In genomic region chr19:45670670-45671453, GRCh38 we compare ENCODE assay signal across 8 cellular contexts. TPM values are rescaled to one million over a fixed set of nuclear protein-coding genes. Genes with fewer than 3 reads are reported as not detected.
DNase-seq lines count a peak whose midpoint lies in the region; ATAC-seq, FAIRE-seq and TF ChIP-seq lines count a peak whose summit lies in the region.

No MANE protein-coding gene starts in this region.

- no peak for FAIRE-seq in D721Med (lab: Jason Lieb, UNC)

- DNase-seq in activated gamma-delta T cell treated with Interleukin-2 at 50 U/mL for 16 hours (peak; percentile 48), activated gamma-delta T cell (lab: John Stamatoyannopoulos, UW) (no peak), SK-N-DZ (ENCODE audit: low spot score) (peak; percentile 78), astrocyte of the spinal cord (ENCODE audit: low read depth, low spot score) (peak; percentile 48), hypothalamus (lab: John Stamatoyannopoulos, UW) (peak in 46 of 51 donors; percentile 2 to 89 (median 53)), retinal pigment epithelial cell (ENCODE audit: low read depth) (no peak), D721Med (ENCODE audit: insufficient read length, low spot score) (no peak)

- ATAC-seq in HG03342 (IDR thresholded peaks at IDR 0.05; ENCODE audit: unreplicated experiment): peak; percentile 45

- no peak for TF ChIP-seq CTCF in astrocyte of the spinal cord (IDR thresholded peaks at IDR 0.05; ENCODE audit: low read depth, low read length)
- no peak for TF ChIP-seq CTCF in retinal pigment epithelial cell (conservative IDR thresholded peaks at IDR 0.05; ENCODE audit: low read depth, low read length)
- TF ChIP-seq CTCF in D721Med (IDR thresholded peaks at IDR 0.05; ENCODE audit: insufficient read depth, missing control alignments): no peak

- no peak overlapping the region for H3K4me3 ChIP-seq in astrocyte of the spinal cord (ENCODE audit: low read depth, low read length)
- peak overlapping the region; percentile 32 for H3K4me3 ChIP-seq in retinal pigment epithelial cell (ENCODE audit: low read length)

- in situ Hi-C loops in astrocyte of the spinal cord (cut with HindIII; ENCODE audit: low sequenced_read_pairs): no loop called here

RNA-seq across cellular contexts. Expression of gene GIPR, which starts 2.8 kb away (rescaled TPM):
- 0.53 and 2.0 TPM in 2 replicates for polyA plus RNA-seq in SK-N-DZ (2014; cell fraction: cytosol; rRNA removed)
- polyA plus RNA-seq in SK-N-DZ (2014; cell fraction: nucleus; rRNA removed): 4.6 and 14.6 TPM in 2 replicates

RNA-seq across cellular contexts. Expression of gene SNRPD2, which starts 20.9 kb away (rescaled TPM):
- polyA plus RNA-seq in SK-N-DZ (2014; cell fraction: cytosol; rRNA removed): 612 and 851 TPM in 2 replicates
- polyA plus RNA-seq in SK-N-DZ (2014; cell fraction: nucleus; rRNA removed): 422 and 469 TPM in 2 replicates

RNA-seq across cellular contexts. Expression of gene QPCTL, which starts 21.6 kb away (rescaled TPM):
- 13.2 and 17.4 TPM in 2 replicates for polyA plus RNA-seq in SK-N-DZ (2014; cell fraction: cytosol; rRNA removed)
- polyA plus RNA-seq in SK-N-DZ (2014; cell fraction: nucleus; rRNA removed): 25.7 and 29.0 TPM in 2 replicates

RNA-seq across cellular contexts. Expression of gene EML2, which starts 31.7 kb away (rescaled TPM):
- polyA plus RNA-seq in SK-N-DZ (2014; cell fraction: cytosol; rRNA removed): 13.8 and 15.8 TPM in 2 replicates
- 74.0 and 82.6 TPM in 2 replicates for polyA plus RNA-seq in SK-N-DZ (2014; cell fraction: nucleus; rRNA removed)

RNA-seq across cellular contexts. Expression of gene FBXO46, which starts 59.8 kb away (rescaled TPM):
- polyA plus RNA-seq in SK-N-DZ (2014; cell fraction: cytosol; rRNA removed): 19.3 and 21.5 TPM in 2 replicates
- polyA plus RNA-seq in SK-N-DZ (2014; cell fraction: nucleus; rRNA removed): 14.3 and 17.0 TPM in 2 replicates

Comparison
In these comparisons a context has a peak if more than half of its experiments do, and no peak if none do; other contexts are left out.
1. DNase-seq: peak in activated gamma-delta T cell treated with Interleukin-2 at 50 U/mL for 16 hours (single experiment), SK-N-DZ (single experiment), astrocyte of the spinal cord (single experiment) and hypothalamus (46 of 51); none in activated gamma-delta T cell (single experiment), retinal pigment epithelial cell (single experiment) and D721Med (single experiment).